In the genomic region with DNA sequence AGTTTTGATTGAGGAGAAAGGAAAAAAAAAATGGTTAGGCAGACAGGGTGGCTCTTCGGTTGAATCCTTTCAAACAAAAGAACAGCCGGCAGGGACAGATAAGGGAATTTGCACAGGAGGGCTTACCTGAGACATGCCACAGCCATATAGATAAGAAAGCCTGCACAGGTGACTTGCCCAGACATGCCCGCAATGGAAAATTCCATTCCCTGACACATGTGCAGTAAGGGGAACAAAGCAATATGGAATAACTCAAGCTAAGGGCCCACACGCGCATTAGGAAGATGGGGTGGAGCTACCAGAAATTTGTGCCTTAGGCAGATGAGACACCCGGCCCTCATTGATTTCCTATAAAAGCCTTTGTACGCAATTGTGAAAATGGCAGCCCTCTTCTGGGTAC, we compare ENCODE assay signal across 23 cellular contexts.
DNase-seq lines count a peak whose midpoint lies in the region; ATAC-seq, FAIRE-seq and TF ChIP-seq lines count a peak whose summit lies in the region.
"Had no signal": no experiment of that assay in that cellular context is flagged by ENCODE, and none has a peak within 500 bp of the region (broad histone marks: within the 10 kb centered on the region; RNA-seq: fewer than 3 reads in every experiment).

No MANE protein-coding gene starts in this region.

- no TSS peak for BruUV-seq in HepG2 (replicated peaks; lab: Mats Ljungman, UMichigan)

- DNase-seq in HepG2 (ENCODE audit: low spot score) (no peak), right lobe of liver (no peak), WTC11 (ENCODE audit: low spot score) (no peak), keratinocyte (ENCODE audit: low read depth, low spot score) (peak; percentile 67), OCI-M1 (lab: John Stamatoyannopoulos, UW) (no peak), SKM-1 treated with dmso at 0.1 percent for 144 hours (lab: John Stamatoyannopoulos, UW; ENCODE audit: unreplicated experiment) (no peak), NCI-H2081 treated with DMSO at 0.1 percent for 48 hours (lab: John Stamatoyannopoulos, UW) (no peak)
- DNase-seq: activated naive CD4-positive, alpha-beta T cell treated with anti-CD3 and anti-CD28 coated beads, Interleukin-2, amount 10 ng/mL, durations not matched to agents 7 days and 5 days; activated T-cell treated with anti-CD3 and anti-CD28 coated beads, Interleukin-2, amount 50 U/mL, for 48 hours; anterior cingulate cortex; central memory CD4-positive, alpha-beta T cell; DMS 273 treated with DMSO at 0.1 percent for 48 hours; immature natural killer cell; left ventricle myocardium superior; NCI-H1105 treated with DMSO at 0.1 percent for 48 hours; NCI-H82; nephron progenitor cell; T1000 had no signal

- H3K9me3 Mint-ChIP-seq in WTC11: peaks cover 26% of the 10 kb centered on the region

- WGBS in HepG2 (ENCODE audit: low lambda C conversion rate): 90% methylated on average over 7 of the region's 7 CpGs
- WGBS in right lobe of liver (ENCODE audit: insufficient coverage, low coverage, low lambda C conversion rate, missing lambda C conversion rate): 92% methylated on average over 7 of the region's 7 CpGs

- H3K4me1 ChIP-seq in HepG2 (ENCODE audit: insufficient read depth, low read length) (peaks cover 18% of the 10 kb centered on the region), right lobe of liver (no peaks in the 10 kb centered on the region), keratinocyte (ENCODE audit: control insufficient read depth, extremely low read depth, insufficient read depth, low read length) (peaks cover 15% of the 10 kb centered on the region)
- H3K4me1 ChIP-seq: parathyroid adenoma, vagina had no signal

- H3K79me2 ChIP-seq in HepG2 (ENCODE audit: insufficient read depth, low read length) (no peaks in the 10 kb centered on the region), keratinocyte (ENCODE audit: control insufficient read depth, insufficient read depth, low read length) (no peaks in the 10 kb centered on the region)
- H3K79me2 ChIP-seq: parathyroid adenoma had no signal

- no peak for TF ChIP-seq RAD21 in HepG2 (CRISPR knock-in tag; IDR thresholded peaks at IDR 0.05)

- H3K4me3 ChIP-seq in HepG2 (replicated peaks in 1 of 3; ENCODE audit: insufficient read depth in 1 of 3, low read depth in 2 of 3, low read length in 3 of 3) (no peak overlapping the region), right lobe of liver (no peak overlapping the region), keratinocyte (ENCODE audit: control insufficient read depth in 2 of 3, extremely low read depth in 1 of 3, insufficient read depth in 2 of 3, low read depth in 1 of 3, low read length in 3 of 3) (no peak overlapping the region)
- H3K4me3 ChIP-seq: vagina had no signal

- H3K9me3 ChIP-seq in HepG2 (ENCODE audit: low read length) (0 out of 2 replicates have a peak, but pooled peaks cover 6% of the 10 kb centered on the region), right lobe of liver (no peaks in the 10 kb centered on the region), keratinocyte (ENCODE audit: control insufficient read depth, low read depth, low read length) (no peaks in the 10 kb centered on the region)
- H3K9me3 ChIP-seq: vagina had no signal

- no peaks in the 10 kb centered on the region for H3K9me1 ChIP-seq in keratinocyte (ENCODE audit: control insufficient read depth, extremely low read depth, insufficient read depth, low read length)

- dilution Hi-C loops in keratinocyte (cut with MboI; ENCODE audit: extremely low pct_ligation_motif_present, low sequenced_read_pairs): no loop called here

- H3K9ac ChIP-seq in HepG2 (ENCODE audit: insufficient read depth, low read depth, low read length): no peak overlapping the region
- H3K9ac ChIP-seq in keratinocyte (ENCODE audit: control insufficient read depth, extremely low read depth, insufficient read depth, low read length): no peak overlapping the region
- H3K9ac ChIP-seq: parathyroid adenoma had no signal

- POLR2A ChIA-PET in HepG2 (lab: Yijun Ruan, JAX) (no interaction called here), WTC11 (lab: Charles Lee) (no interaction called here)

- peak overlapping the region; percentile 12; the same call in 1 of the 2 replicates for H3K27ac Mint-ChIP-seq in WTC11
- H3K27ac Mint-ChIP-seq: activated naive CD4-positive, alpha-beta T cell treated with anti-CD3 and anti-CD28 coated beads, Interleukin-2, amount 10 ng/mL, durations not matched to agents 7 days and 5 days; immature natural killer cell had no signal

- no peak for FAIRE-seq in HepG2 (lab: Jason Lieb, UNC)
- no peak for FAIRE-seq in keratinocyte (lab: Jason Lieb, UNC)
- FAIRE-seq: G401.6 had no signal

- H3K36me3 ChIP-seq in HepG2 (replicated peaks in 1 of 2; ENCODE audit: control insufficient read depth in 1 of 2, insufficient read depth in 2 of 2, low read length in 2 of 2) (no peaks in the 10 kb centered on the region), right lobe of liver (no peaks in the 10 kb centered on the region), keratinocyte (ENCODE audit: control insufficient read depth in 2 of 2, extremely low read depth in 1 of 2, insufficient read depth in 2 of 2, low read length in 2 of 2) (no peaks in the 10 kb centered on the region)
- H3K36me3 ChIP-seq: vagina had no signal

- TF ChIP-seq CTCF in HepG2 (CRISPR knock-in tag; IDR thresholded peaks at IDR 0.05): no peak
- no peak for TF ChIP-seq CTCF in right lobe of liver (IDR thresholded peaks at IDR 0.05)
- TF ChIP-seq CTCF in WTC11 (IDR thresholded peaks at IDR 0.05): no peak
- TF ChIP-seq CTCF in keratinocyte (optimal IDR thresholded peaks at IDR 0.05 in 1 of 3, IDR thresholded peaks at IDR 0.05 in 1 of 3, conservative IDR thresholded peaks at IDR 0.05 in 1 of 3; ENCODE audit: extremely low read depth in 1 of 3, insufficient read depth in 2 of 3, low read length in 3 of 3): no peak

- in situ Hi-C loops in HepG2 (cut with HindIII; ENCODE audit: extremely low pct_ligation_motif_present, low pct_unique_long_range_greater_than_20kb): loop anchor here (25.0 kb wide), 1 partner anchor 521 kb away; no protein-coding TSS in a partner anchor

- no peak overlapping the region for H2AFZ ChIP-seq in HepG2 (ENCODE audit: low read length)
- peak overlapping the region; percentile 59 for H2AFZ ChIP-seq in keratinocyte (ENCODE audit: control insufficient read depth, low read length)
- H2AFZ ChIP-seq: parathyroid adenoma had no signal

- TF ChIP-seq POLR2A in HepG2 (IDR thresholded peaks at IDR 0.05; ENCODE audit: insufficient read depth in 1 of 2, low read depth in 2 of 2, low read length in 2 of 2) (no peak), right lobe of liver (IDR thresholded peaks at IDR 0.05) (no peak)

- H3K27me3 Mint-ChIP-seq in WTC11 (ENCODE audit: low read depth): peaks cover 44% of the 10 kb centered on the region
- H3K27me3 Mint-ChIP-seq: activated naive CD4-positive, alpha-beta T cell treated with anti-CD3 and anti-CD28 coated beads, Interleukin-2, amount 10 ng/mL, durations not matched to agents 7 days and 5 days had no signal

- H3K27me3 ChIP-seq in HepG2 (ENCODE audit: control insufficient read depth in 1 of 2, insufficient read depth in 2 of 2, low read length in 2 of 2): no peaks in the 10 kb centered on the region
- no peaks in the 10 kb centered on the region for H3K27me3 ChIP-seq in right lobe of liver
- H3K27me3 ChIP-seq in keratinocyte (ENCODE audit: control insufficient read depth, extremely low read depth, insufficient read depth, low read length): no peaks in the 10 kb centered on the region
- H3K27me3 ChIP-seq: vagina had no signal

- ATAC-seq in HepG2 (no peak), right lobe of liver (no peak), WTC11 (no peak)
- ATAC-seq: left ventricle myocardium superior, Right ventricle myocardium inferior, sciatic nerve had no signal

- H3K4me3 Mint-ChIP-seq in WTC11: no peak overlapping the region
- H3K4me3 Mint-ChIP-seq: activated naive CD4-positive, alpha-beta T cell treated with anti-CD3 and anti-CD28 coated beads, Interleukin-2, amount 10 ng/mL, durations not matched to agents 7 days and 5 days; immature natural killer cell; nephron progenitor cell had no signal

- peaks cover 27% of the 10 kb centered on the region for H3K4me1 Mint-ChIP-seq in WTC11
- H3K4me1 Mint-ChIP-seq: activated naive CD4-positive, alpha-beta T cell treated with anti-CD3 and anti-CD28 coated beads, Interleukin-2, amount 10 ng/mL, durations not matched to agents 7 days and 5 days; immature natural killer cell had no signal

- intact Hi-C loops in HepG2 (cut with micrococcal nuclease; ENCODE audit: unreplicated experiment): loop anchor here (10.0 kb wide), 2 partner anchors 519 to 629 kb away; no protein-coding TSS in a partner anchor
- intact Hi-C loops in right lobe of liver (cut with DNase I): no loop called here

- peaks cover 30% of the 10 kb centered on the region for H3K36me3 Mint-ChIP-seq in WTC11
- H3K36me3 Mint-ChIP-seq: activated naive CD4-positive, alpha-beta T cell treated with anti-CD3 and anti-CD28 coated beads, Interleukin-2, amount 10 ng/mL, durations not matched to agents 7 days and 5 days had no signal

- H4K20me1 ChIP-seq in HepG2 (ENCODE audit: insufficient read depth, low read length) (no peaks in the 10 kb centered on the region), keratinocyte (ENCODE audit: control insufficient read depth, extremely low read depth, insufficient read depth, low read length) (no peaks in the 10 kb centered on the region)

- CTCF ChIA-PET in HepG2 (lab: Yijun Ruan, JAX; ENCODE audit: low intra/inter-chr PET ratio, low total read pairs) (no interaction called here), WTC11 (lab: Charles Lee) (interaction anchor here (0.9 kb wide), 1 partner anchor 14 kb away, joined by 4 read pairs; no protein-coding TSS in a partner anchor)

- TF ChIP-seq EP300 in HepG2 (IDR thresholded peaks at IDR 0.05; ENCODE audit: low read depth in 2 of 2, low read length in 2 of 2) (no peak), HepG2 (CRISPR knock-in tag; IDR thresholded peaks at IDR 0.05; ENCODE audit: borderline replicate concordance) (no peak)

- H3K4me2 ChIP-seq in HepG2 (ENCODE audit: low read depth, low read length) (no peak overlapping the region), keratinocyte (ENCODE audit: control insufficient read depth, extremely low read depth, insufficient read depth, low read depth, low read length) (peak overlapping the region; percentile 50)

- H3K27ac ChIP-seq in HepG2 (ENCODE audit: extremely low read length, insufficient read depth, low read length): no peak overlapping the region
- no peak overlapping the region for H3K27ac ChIP-seq in right lobe of liver
- peak overlapping the region; percentile 56 for H3K27ac ChIP-seq in keratinocyte (ENCODE audit: control insufficient read depth, insufficient read depth, low read length)
- H3K27ac ChIP-seq: parathyroid adenoma, vagina had no signal

TF ChIP-seq in HepG2, 621 proteins besides CTCF, POLR2A, EP300 and RAD21:
- TF ChIP-seq TP53 (CRISPR knock-in tag; conservative IDR thresholded peaks at IDR 0.05) (peak; percentile 98), ZNF501 (CRISPR knock-in tag; IDR thresholded peaks at IDR 0.05) (no peak)

TF ChIP-seq in WTC11, 78 proteins besides CTCF, POLR2A, EP300 and RAD21 (continues in another document):
- TF ChIP-seq HMGA2 (CRISPR knock-in tag; IDR thresholded peaks at IDR 0.05) (no peak), ZNF219 (CRISPR knock-in tag; IDR thresholded peaks at IDR 0.05; ENCODE audit: borderline replicate concordance) (no peak)

Comparison
In these comparisons a context has a peak if more than half of its experiments do, and no peak if none do; other contexts are left out.
1. Of the 50 proteins assayed by ChIP-seq in both HepG2 and WTC11: peak only in HepG2: TP53; only in WTC11: none; in both: none; in neither: 49.